ENCODE assay signal across 1 cellular context in genomic region chr3:122681294-122682015, GRCh38.
TF ChIP-seq lines count a peak whose summit lies in the region.

No MANE protein-coding gene starts in this region.

TF ChIP-seq in HepG2, 621 proteins besides CTCF, POLR2A, EP300 and RAD21 (continued from another document):
- no peak for TF ChIP-seq AFF4 (CRISPR knock-in tag; IDR thresholded peaks at IDR 0.05)
- TF ChIP-seq KDM1A (CRISPR knock-in tag; IDR thresholded peaks at IDR 0.05), result peak; percentile 37; the same call in 1 of the 2 replicates
- 0 out of 2 replicates have a peak, but pooled peaks have one; percentile 19 for TF ChIP-seq YEATS4 (CRISPR knock-in tag; IDR thresholded peaks at IDR 0.05; ENCODE audit: borderline replicate concordance)
- no peak for TF ChIP-seq NFRKB (IDR thresholded peaks at IDR 0.05)
- no peak for TF ChIP-seq PRDM15 (CRISPR knock-in tag; IDR thresholded peaks at IDR 0.05)
- TF ChIP-seq YY1 (IDR thresholded peaks at IDR 0.05; ENCODE audit: insufficient read depth, insufficient replicate concordance, low read depth, low read length), result peak; percentile 3
- no peak; the same call in 1 of the 2 replicates for TF ChIP-seq KMT2A (CRISPR knock-in tag; IDR thresholded peaks at IDR 0.05)
- TF ChIP-seq SALL1 (CRISPR knock-in tag; IDR thresholded peaks at IDR 0.05), result 0 out of 2 replicates have a peak, but pooled peaks have one; percentile 4
- TF ChIP-seq MYC (CRISPR knock-in tag; IDR thresholded peaks at IDR 0.05; ENCODE audit: borderline replicate concordance), result 0 out of 2 replicates have a peak, but pooled peaks have one; percentile 31
- no peak for TF ChIP-seq GABPA (IDR thresholded peaks at IDR 0.05; ENCODE audit: low read depth, low read length)
- no peak for TF ChIP-seq GABPA (CRISPR knock-in tag; IDR thresholded peaks at IDR 0.05; ENCODE audit: low read depth)
- TF ChIP-seq MAF1 (CRISPR knock-in tag; IDR thresholded peaks at IDR 0.05; ENCODE audit: borderline replicate concordance), result 0 out of 2 replicates have a peak, but pooled peaks have one; percentile 28
- peak; percentile 28; the same call in 1 of the 2 replicates for TF ChIP-seq HOXD1 (CRISPR knock-in tag; IDR thresholded peaks at IDR 0.05)
- TF ChIP-seq ZBTB38 (CRISPR knock-in tag; IDR thresholded peaks at IDR 0.05), result peak; percentile 57; the same call in 1 of the 2 replicates
- no peak for TF ChIP-seq GTF3A (CRISPR knock-in tag; conservative IDR thresholded peaks at IDR 0.05)
- TF ChIP-seq FOSL1 (CRISPR knock-in tag; IDR thresholded peaks at IDR 0.05; ENCODE audit: borderline replicate concordance), result no peak
- no peak for TF ChIP-seq XRCC5 (optimal IDR thresholded peaks at IDR 0.05; ENCODE audit: low read length)
- TF ChIP-seq ZSCAN29 (CRISPR knock-in tag; conservative IDR thresholded peaks at IDR 0.05), result no peak
- peak; percentile 24 for TF ChIP-seq PRPF4 (IDR thresholded peaks at IDR 0.05; ENCODE audit: low read depth, low read length, poor library complexity, severe bottlenecking)
- TF ChIP-seq ZNF556 (CRISPR knock-in tag; IDR thresholded peaks at IDR 0.05; ENCODE audit: borderline replicate concordance), result no peak
- no peak for TF ChIP-seq SIN3B (IDR thresholded peaks at IDR 0.05; ENCODE audit: low read length)
- TF ChIP-seq SAFB2 (CRISPR knock-in tag; IDR thresholded peaks at IDR 0.05; ENCODE audit: borderline replicate concordance, low read depth), result no peak
